In the genomic region with DNA sequence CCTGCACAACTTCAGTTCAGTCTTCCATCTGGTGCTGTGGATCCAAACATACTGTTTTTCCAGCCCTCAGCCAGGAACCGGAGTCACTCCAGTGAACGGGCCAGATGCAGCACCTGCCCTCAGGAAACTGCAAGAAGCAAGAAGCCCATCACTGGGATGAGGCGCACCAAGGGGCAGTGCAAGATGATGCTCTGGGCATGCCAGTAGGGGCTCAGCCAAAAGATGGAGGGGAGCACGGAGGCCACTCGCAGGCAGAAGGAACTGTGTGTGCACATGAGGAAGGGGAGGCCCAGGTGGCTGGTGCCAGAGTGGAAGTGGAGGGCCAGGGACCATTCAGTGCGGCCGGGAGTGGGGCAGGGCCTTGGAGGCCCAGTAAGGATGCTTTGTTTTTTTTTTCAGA, we compare ENCODE assay signal across 12 cellular contexts.
A peak's percentile ranks its signal among the peaks of the same experiment; 100 is the strongest.
DNase-seq lines count a peak whose midpoint lies in the region; ATAC-seq, FAIRE-seq and TF ChIP-seq lines count a peak whose summit lies in the region.
"Had no signal": no experiment of that assay in that cellular context is flagged by ENCODE, and none has a peak within 500 bp of the region (broad histone marks: within the 10 kb centered on the region; RNA-seq: fewer than 3 reads in every experiment).

No MANE protein-coding gene starts in this region.

- in situ Hi-C loops in GM12878 (cut with MboI), result no loop called here

- H3K36me3 ChIP-seq in BLaER1 (no peaks in the 10 kb centered on the region), GM12878 (ENCODE audit: control insufficient read depth in 2 of 2, insufficient read depth in 2 of 2, low read length in 1 of 2) (no peaks in the 10 kb centered on the region), mesodermal cell (ENCODE audit: control insufficient read depth, insufficient read depth, low read length) (no peaks in the 10 kb centered on the region), adrenal gland (replicated peaks in 1 of 2) (no peaks in the 10 kb centered on the region)
- H3K36me3 ChIP-seq: BE2C, HAP-1 had no signal

- H3K4me3 ChIP-seq in BLaER1, result no peak overlapping the region
- H3K4me3 ChIP-seq in GM12878, result no peak overlapping the region
- no peak overlapping the region for H3K4me3 ChIP-seq in mesodermal cell (ENCODE audit: extremely low read depth, insufficient read depth, low read length, poor library complexity, severe bottlenecking)
- H3K4me3 ChIP-seq in adrenal gland, result no peak overlapping the region
- H3K4me3 ChIP-seq: HAP-1 had no signal

- peaks cover 2% of the 10 kb centered on the region; the same call in 1 of the 2 replicates for H3K27me3 Mint-ChIP-seq in HFFc6 (ENCODE audit: insufficient read depth)

- CTCF ChIA-PET in GM12878 (lab: Yijun Ruan, JAX), result no interaction called here

- H3K4me1 ChIP-seq in BLaER1, result peaks cover 35% of the 10 kb centered on the region
- H3K4me1 ChIP-seq in GM12878 (ENCODE audit: control insufficient read depth, insufficient read depth, low read length), result peaks cover 12% of the 10 kb centered on the region
- peaks cover 2% of the 10 kb centered on the region for H3K4me1 ChIP-seq in mesodermal cell (ENCODE audit: control insufficient read depth, insufficient read depth, low read length, poor library complexity, severe bottlenecking)
- H3K4me1 ChIP-seq in adrenal gland (replicated peaks in 1 of 2), result peaks cover 0 to 6% of the 10 kb centered on the region in 2 donors
- H3K4me1 ChIP-seq: BE2C, HAP-1 had no signal

- TF ChIP-seq CTCF in HFFc6 (IDR thresholded peaks at IDR 0.05) (no peak), GM12878 (IDR thresholded peaks at IDR 0.05 in 2 of 3, conservative IDR thresholded peaks at IDR 0.05 in 1 of 3; ENCODE audit: control insufficient read depth in 2 of 3, extremely low read depth in 1 of 3, insufficient read depth in 1 of 3, low read depth in 3 of 3, low read length in 3 of 3) (no peak), adrenal gland (IDR thresholded peaks at IDR 0.05) (no peak)

- no TSS peak for BruUV-seq in GM12878 (replicated peaks; lab: Mats Ljungman, UMichigan)

- RAD21 ChIA-PET in GM12878 (lab: Charles Lee; ENCODE audit: unreplicated experiment), result no interaction called here

- H3K9me3 Mint-ChIP-seq in HFFc6, result no peaks in the 10 kb centered on the region

- SMC1A ChIA-PET in GM12878 (lab: Charles Lee; ENCODE audit: uncharacterized antibody, unreplicated experiment), result no interaction called here

- H3K27ac Mint-ChIP-seq in HFFc6, result peak overlapping the region; percentile 80

- no peak overlapping the region for H2AFZ ChIP-seq in GM12878 (ENCODE audit: control insufficient read depth, low read depth, low read length)

- TF ChIP-seq POLR2A in GM12878 (IDR thresholded peaks at IDR 0.05; ENCODE audit: low read depth, low read length), result no peak
- no peak for TF ChIP-seq POLR2A in adrenal gland (IDR thresholded peaks at IDR 0.05)

- H3K4me2 ChIP-seq in BLaER1 (peak overlapping the region; percentile 57), GM12878 (ENCODE audit: control insufficient read depth, insufficient read depth) (no peak overlapping the region)

- WGBS in GM12878 (ENCODE audit: insufficient coverage, insufficient replicate concordance, low lambda C conversion rate, missing lambda C conversion rate), result 76% methylated on average over 7 of the region's 7 CpGs
- 94 to 100% methylated on average over 3 of the region's 7 CpGs for WGBS in mesodermal cell (ENCODE audit: insufficient coverage in 2 of 2), 2 experiments
- 84 to 96% (median 91%) methylated on average over 5 to 7 of the region's 7 CpGs for WGBS in adrenal gland, 4 donors

- no peak for ATAC-seq in GM12878
- ATAC-seq in GM21576 (IDR thresholded peaks at IDR 0.05; ENCODE audit: unreplicated experiment), result no peak
- no peak for ATAC-seq in SK-N-SH treated with all-trans-retinoic acid at 6 μM for 48 hours

- TF ChIP-seq EP300 in GM12878 (IDR thresholded peaks at IDR 0.05; ENCODE audit: borderline replicate concordance in 1 of 2, control insufficient read depth in 1 of 2, low read depth in 2 of 2, low read length in 2 of 2), result no peak

- H3K9me3 ChIP-seq in BLaER1 (no peaks in the 10 kb centered on the region), GM12878 (replicated peaks; ENCODE audit: control insufficient read depth, insufficient read depth, low read length) (no peaks in the 10 kb centered on the region), mesodermal cell (ENCODE audit: control insufficient read depth, low read length) (no peaks in the 10 kb centered on the region), adrenal gland (replicated peaks in 1 of 3) (no peaks in the 10 kb centered on the region)
- H3K9me3 ChIP-seq: BE2C, HAP-1 had no signal

- FAIRE-seq in GM12878 (lab: Jason Lieb, UNC), result no peak

- no peak for TF ChIP-seq RAD21 in GM12878 (IDR thresholded peaks at IDR 0.05; ENCODE audit: insufficient read depth, low read depth, low read length)

- DNase-seq in HFFc6 (no peak), GM12878 (ENCODE audit: low read depth, low spot score) (no peak), germinal center (ENCODE audit: low spot score) (no peak), adrenal gland (no peak)
- DNase-seq: NCI-H1417 treated with DMSO at 0.1 percent for 48 hours, NCI-H510A treated with DMSO at 0.1 percent for 48 hours had no signal

- no peak overlapping the region for H3K9ac ChIP-seq in BLaER1
- no peak overlapping the region for H3K9ac ChIP-seq in GM12878 (ENCODE audit: control insufficient read depth, insufficient read depth, low read length)

- H3K79me2 ChIP-seq in GM12878 (ENCODE audit: control insufficient read depth, insufficient read depth, low read length), result no peaks in the 10 kb centered on the region

- H3K4me3 Mint-ChIP-seq in HFFc6, result peak overlapping the region; percentile 53

- intact Hi-C loops in GM12878 (cut with micrococcal nuclease; ENCODE audit: unreplicated experiment), result loop anchor here (10.0 kb wide), 1 partner anchor 237 kb away; no protein-coding TSS in a partner anchor
- intact Hi-C loops in adrenal gland (cut with DNase I), result loop anchor here in 1 of 2 donors (10.0 kb wide), 1 partner anchor 153 kb away; no protein-coding TSS in a partner anchor

- POLR2A ChIA-PET in GM12878 (lab: Charles Lee), result interaction anchor here (0.6 kb wide), 1 partner anchor 41 kb away, joined by 4 read pairs; no protein-coding TSS in a partner anchor

- H3K27ac ChIP-seq in BLaER1, result no peak overlapping the region
- H3K27ac ChIP-seq in GM12878 (ENCODE audit: control insufficient read depth, insufficient read depth), result no peak overlapping the region
- H3K27ac ChIP-seq in mesodermal cell (ENCODE audit: low read depth, low read length, severe bottlenecking), result peak overlapping the region; percentile 23
- H3K27ac ChIP-seq in adrenal gland, result peak overlapping the region in 1 of 5 donors; percentile 68

- H3K4me1 Mint-ChIP-seq in HFFc6 (ENCODE audit: low read depth), result peaks cover 50% of the 10 kb centered on the region

- no peaks in the 10 kb centered on the region for H3K36me3 Mint-ChIP-seq in HFFc6 (ENCODE audit: low read depth)

- no peaks in the 10 kb centered on the region for H3K27me3 ChIP-seq in BLaER1
- H3K27me3 ChIP-seq in GM12878 (replicated peaks in 1 of 2; ENCODE audit: control insufficient read depth in 2 of 2, insufficient read depth in 2 of 2, low read length in 1 of 2), result no peaks in the 10 kb centered on the region
- no peaks in the 10 kb centered on the region for H3K27me3 ChIP-seq in adrenal gland
- H3K27me3 ChIP-seq: BE2C had no signal

- H4K20me1 ChIP-seq in BLaER1, result no peaks in the 10 kb centered on the region
- H4K20me1 ChIP-seq in GM12878 (ENCODE audit: control insufficient read depth, insufficient read depth), result no peaks in the 10 kb centered on the region

TF ChIP-seq in GM12878, 131 proteins besides CTCF, POLR2A, EP300 and RAD21 (continues in another document):
- TF ChIP-seq CBX5 (IDR thresholded peaks at IDR 0.05; ENCODE audit: low read depth), result 0 out of 2 replicates have a peak, but pooled peaks have one; percentile 8
- TF ChIP-seq ZNF622 (IDR thresholded peaks at IDR 0.05), result no peak

TF ChIP-seq in SK-N-SH treated with all-trans-retinoic acid at 6 μM for 48 hours, 23 proteins besides CTCF, POLR2A, EP300 and RAD21 (continues in another document):
- TF ChIP-seq, protein P1, sequence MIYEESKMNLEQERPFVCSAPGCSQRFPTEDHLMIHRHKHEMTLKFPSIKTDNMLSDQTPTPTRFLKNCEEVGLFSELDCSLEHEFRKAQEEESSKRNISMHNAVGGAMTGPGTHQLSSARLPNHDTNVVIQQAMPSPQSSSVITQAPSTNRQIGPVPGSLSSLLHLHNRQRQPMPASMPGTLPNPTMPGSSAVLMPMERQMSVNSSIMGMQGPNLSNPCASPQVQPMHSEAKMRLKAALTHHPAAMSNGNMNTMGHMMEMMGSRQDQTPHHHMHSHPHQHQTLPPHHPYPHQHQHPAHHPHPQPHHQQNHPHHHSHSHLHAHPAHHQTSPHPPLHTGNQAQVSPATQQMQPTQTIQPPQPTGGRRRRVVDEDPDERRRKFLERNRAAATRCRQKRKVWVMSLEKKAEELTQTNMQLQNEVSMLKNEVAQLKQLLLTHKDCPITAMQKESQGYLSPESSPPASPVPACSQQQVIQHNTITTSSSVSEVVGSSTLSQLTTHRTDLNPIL (CRISPR knock-in tag; IDR thresholded peaks at IDR 0.05; ENCODE audit: low read depth), result no peak
- no peak for TF ChIP-seq ZNF8 (CRISPR knock-in tag; IDR thresholded peaks at IDR 0.05)
- TF ChIP-seq, protein P2, sequence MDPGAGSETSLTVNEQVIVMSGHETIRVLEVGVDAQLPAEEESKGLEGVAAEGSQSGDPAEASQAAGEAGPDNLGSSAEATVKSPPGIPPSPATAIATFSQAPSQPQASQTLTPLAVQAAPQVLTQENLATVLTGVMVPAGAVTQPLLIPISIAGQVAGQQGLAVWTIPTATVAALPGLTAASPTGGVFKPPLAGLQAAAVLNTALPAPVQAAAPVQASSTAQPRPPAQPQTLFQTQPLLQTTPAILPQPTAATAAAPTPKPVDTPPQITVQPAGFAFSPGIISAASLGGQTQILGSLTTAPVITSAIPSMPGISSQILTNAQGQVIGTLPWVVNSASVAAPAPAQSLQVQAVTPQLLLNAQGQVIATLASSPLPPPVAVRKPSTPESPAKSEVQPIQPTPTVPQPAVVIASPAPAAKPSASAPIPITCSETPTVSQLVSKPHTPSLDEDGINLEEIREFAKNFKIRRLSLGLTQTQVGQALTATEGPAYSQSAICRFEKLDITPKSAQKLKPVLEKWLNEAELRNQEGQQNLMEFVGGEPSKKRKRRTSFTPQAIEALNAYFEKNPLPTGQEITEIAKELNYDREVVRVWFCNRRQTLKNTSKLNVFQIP (CRISPR knock-in tag; IDR thresholded peaks at IDR 0.05; ENCODE audit: borderline replicate concordance, low read depth), result no peak
- TF ChIP-seq ZFP30 (CRISPR knock-in tag; IDR thresholded peaks at IDR 0.05), result no peak
- no peak for TF ChIP-seq ARNTL (CRISPR knock-in tag; IDR thresholded peaks at IDR 0.05; ENCODE audit: borderline replicate concordance, low read depth)
- no peak for TF ChIP-seq ZC3H10 (CRISPR knock-in tag; IDR thresholded peaks at IDR 0.05)
- no peak for TF ChIP-seq ISL1 (CRISPR knock-in tag; IDR thresholded peaks at IDR 0.05)
